2 cellular contexts compared by ENCODE assay signal in the genomic region with DNA sequence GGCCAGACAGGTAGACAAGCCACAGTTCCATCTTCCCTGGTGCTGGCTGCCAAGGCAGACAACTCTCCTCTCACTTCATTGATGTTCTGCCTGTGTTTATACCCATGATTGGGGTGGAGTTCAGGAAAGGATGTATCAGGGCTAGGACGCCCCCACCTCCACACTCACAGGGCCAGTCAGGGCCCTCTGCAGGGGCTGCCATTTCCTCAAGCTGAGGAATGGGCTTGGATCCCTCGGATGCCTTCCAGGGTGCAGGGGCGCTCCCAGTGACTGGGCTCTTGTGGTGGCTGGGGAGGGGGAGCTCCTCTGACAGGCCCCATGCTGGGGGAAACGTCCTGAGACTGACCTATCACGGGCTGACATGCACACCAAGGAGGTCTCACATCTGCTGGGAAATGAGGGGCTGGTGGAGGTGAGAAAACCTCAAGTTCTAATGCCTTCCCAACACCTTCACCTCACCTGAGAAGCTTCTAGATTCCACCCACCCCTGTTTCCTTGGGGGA.
TF ChIP-seq lines count a peak whose summit lies in the region.

No MANE protein-coding gene starts in this region.

TF ChIP-seq in H1, 55 proteins besides CTCF, POLR2A, EP300 and RAD21:
- TF ChIP-seq SIN3A (conservative IDR thresholded peaks at IDR 0.05 in 1 of 2, IDR thresholded peaks at IDR 0.05 in 1 of 2; ENCODE audit: low read depth in 1 of 2, low read length in 2 of 2): no peak
- TF ChIP-seq SP4 (IDR thresholded peaks at IDR 0.05; ENCODE audit: low read length): no peak
- TF ChIP-seq FOSL1 (IDR thresholded peaks at IDR 0.05; ENCODE audit: insufficient read depth, low read depth, low read length): no peak
- TF ChIP-seq CEBPB (IDR thresholded peaks at IDR 0.05; ENCODE audit: low read depth, low read length): no peak
- TF ChIP-seq POLR2AphosphoS5 (IDR thresholded peaks at IDR 0.05; ENCODE audit: low read depth, low read length): no peak
- no peak for TF ChIP-seq HDAC6 (IDR thresholded peaks at IDR 0.05; ENCODE audit: low read depth, low read length)
- TF ChIP-seq TCF12 (IDR thresholded peaks at IDR 0.05; ENCODE audit: low read depth, low read length): no peak
- TF ChIP-seq CBX5 (IDR thresholded peaks at IDR 0.05; ENCODE audit: low read depth, low read length): no peak

TF ChIP-seq in SK-N-SH, 30 proteins besides CTCF, POLR2A, EP300 and RAD21:
- TF ChIP-seq GATA2 (CRISPR knock-in tag; IDR thresholded peaks at IDR 0.05) (no peak), EZH2phosphoT487 (IDR thresholded peaks at IDR 0.05; ENCODE audit: borderline replicate concordance, low read depth) (no peak)
- TF ChIP-seq, protein P1, sequence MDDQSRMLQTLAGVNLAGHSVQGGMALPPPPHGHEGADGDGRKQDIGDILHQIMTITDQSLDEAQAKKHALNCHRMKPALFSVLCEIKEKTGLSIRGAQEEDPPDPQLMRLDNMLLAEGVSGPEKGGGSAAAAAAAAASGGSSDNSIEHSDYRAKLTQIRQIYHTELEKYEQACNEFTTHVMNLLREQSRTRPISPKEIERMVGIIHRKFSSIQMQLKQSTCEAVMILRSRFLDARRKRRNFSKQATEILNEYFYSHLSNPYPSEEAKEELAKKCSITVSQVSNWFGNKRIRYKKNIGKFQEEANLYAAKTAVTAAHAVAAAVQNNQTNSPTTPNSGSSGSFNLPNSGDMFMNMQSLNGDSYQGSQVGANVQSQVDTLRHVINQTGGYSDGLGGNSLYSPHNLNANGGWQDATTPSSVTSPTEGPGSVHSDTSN (IDR thresholded peaks at IDR 0.05): no peak
TF ChIP-seq in SK-N-SH: peak in this region for 0.
